In the genomic region with DNA sequence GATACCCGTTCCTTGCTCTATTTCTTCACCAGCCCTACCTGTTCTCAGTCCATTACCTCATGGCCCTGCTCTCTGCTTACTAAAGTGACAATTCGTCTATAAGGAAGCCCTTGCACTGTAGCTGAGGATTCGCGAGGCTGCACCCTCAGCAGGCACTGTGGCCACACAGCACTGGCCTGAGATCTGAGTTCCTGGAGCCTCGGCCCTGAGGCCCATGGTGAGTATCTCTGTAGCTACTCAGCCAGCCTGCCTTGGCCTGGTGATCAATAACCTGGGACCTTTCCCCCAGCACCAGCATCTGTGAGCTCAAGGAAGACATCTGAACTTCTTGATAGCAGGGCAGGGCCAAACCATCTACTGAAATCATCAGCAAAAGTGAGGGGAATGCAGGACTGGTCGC, we compare ENCODE assay signal across 18 cellular contexts.
DNase-seq lines count a peak whose midpoint lies in the region; ATAC-seq and TF ChIP-seq lines count a peak whose summit lies in the region.
"Had no signal": no experiment of that assay in that cellular context is flagged by ENCODE, and none has a peak within 500 bp of the region (broad histone marks: within the 10 kb centered on the region; RNA-seq: fewer than 3 reads in every experiment).

No MANE protein-coding gene starts in this region.

- H3K4me2 ChIP-seq in hepatocyte: no peak overlapping the region

- intact Hi-C loops in heart right ventricle (cut with DNase I): loop anchor here in 2 of 10 donors (5.0 kb wide), 5 partner anchors 51 to 104 kb away; partner anchors contain the start of gene RGCC (in 1 of the 2)
- intact Hi-C loops in left cardiac atrium (cut with DNase I): no loop called here

- no peaks in the 10 kb centered on the region for H3K9me2 ChIP-seq in hepatocyte (replicated peaks; ENCODE audit: insufficient read depth)

- ATAC-seq in heart right ventricle: peak in 2 of 8 donors; percentile 4 to 7
- no peak for ATAC-seq in left cardiac atrium
- peak; percentile 6 for ATAC-seq in esophagus mucosa
- ATAC-seq: Panc1 had no signal

- DNase-seq in heart right ventricle (no peak), left cardiac atrium (no peak), osteocyte (ENCODE audit: extremely low spot score, unreplicated experiment) (no peak), type B pancreatic cell (ENCODE audit: extremely low spot score, unreplicated experiment) (no peak), hepatocyte (ENCODE audit: low spot score) (no peak), NCI-H69 (lab: John Stamatoyannopoulos, UW) (no peak)
- DNase-seq in stimulated activated CD4-positive, alpha-beta T cell treated with anti-CD3 and anti-CD28 coated beads, Interleukin-1b, Interleukin-23, amount 100 ng/mL, for 48 hours: no peak
- DNase-seq: activated CD4-positive, alpha-beta T cell treated with anti-CD3 and anti-CD28 coated beads, Interleukin-2, amount 10 ng/mL, durations not matched to agents 24 days and 14 days; activated naive CD4-positive, alpha-beta T cell treated with anti-CD3 and anti-CD28 coated beads for 36 hours; CD4-positive, alpha-beta T cell; DMS79; NCI-H1048; NCI-H2107; stimulated activated CD4-positive, alpha-beta T cell treated with anti-CD3 and anti-CD28 coated beads, Interleukin-4, amount 100 ng/mL, for 24 hours; stimulated activated CD8-positive, alpha-beta memory T cell treated with anti-CD3 and anti-CD28 coated beads, Interleukin-4, amount 100 ng/mL, for 48 hours had no signal

- no peak overlapping the region for H2AFZ ChIP-seq in hepatocyte

- no peaks in the 10 kb centered on the region for H3K79me2 ChIP-seq in hepatocyte

- H3K27me3 Mint-ChIP-seq in osteocyte (ENCODE audit: unreplicated experiment) (no peaks in the 10 kb centered on the region), type B pancreatic cell (no peaks in the 10 kb centered on the region)
- H3K27me3 Mint-ChIP-seq: activated CD4-positive, alpha-beta T cell treated with anti-CD3 and anti-CD28 coated beads, Interleukin-2, amount 10 ng/mL, durations not matched to agents 24 days and 14 days; CD4-positive, alpha-beta T cell had no signal

- no peak overlapping the region for H3K4me3 Mint-ChIP-seq in osteocyte (ENCODE audit: unreplicated experiment)
- no peak overlapping the region for H3K4me3 Mint-ChIP-seq in type B pancreatic cell
- H3K4me3 Mint-ChIP-seq: activated CD4-positive, alpha-beta T cell treated with anti-CD3 and anti-CD28 coated beads, Interleukin-2, amount 10 ng/mL, durations not matched to agents 24 days and 14 days; activated naive CD4-positive, alpha-beta T cell treated with anti-CD3 and anti-CD28 coated beads for 36 hours; CD4-positive, alpha-beta T cell; memory B cell had no signal

- peaks cover 15% of the 10 kb centered on the region for H3K4me1 Mint-ChIP-seq in osteocyte (ENCODE audit: unreplicated experiment)
- peaks cover 35% of the 10 kb centered on the region for H3K4me1 Mint-ChIP-seq in type B pancreatic cell (ENCODE audit: unreplicated experiment)
- H3K4me1 Mint-ChIP-seq: memory B cell had no signal

- no peaks in the 10 kb centered on the region for H3K36me3 ChIP-seq in heart right ventricle
- H3K36me3 ChIP-seq in hepatocyte (replicated peaks; ENCODE audit: insufficient read depth, low read depth): no peaks in the 10 kb centered on the region

- H3K4me3 ChIP-seq in heart right ventricle: no peak overlapping the region
- no peak overlapping the region for H3K4me3 ChIP-seq in hepatocyte

- H3K9me3 ChIP-seq in heart right ventricle: peaks cover 0 to 2% (median 0%) of the 10 kb centered on the region in 11 donors
- no peaks in the 10 kb centered on the region for H3K9me3 ChIP-seq in hepatocyte (ENCODE audit: low read depth)

- H3K9me3 Mint-ChIP-seq in osteocyte (ENCODE audit: unreplicated experiment) (no peaks in the 10 kb centered on the region), type B pancreatic cell (peaks cover 7% of the 10 kb centered on the region)
- H3K9me3 Mint-ChIP-seq: activated naive CD4-positive, alpha-beta T cell treated with anti-CD3 and anti-CD28 coated beads for 36 hours; CD4-positive, alpha-beta T cell; memory B cell had no signal

- H4K20me1 ChIP-seq in hepatocyte (ENCODE audit: insufficient read depth, poor library complexity, severe bottlenecking): no peaks in the 10 kb centered on the region

- H3K27ac ChIP-seq in heart right ventricle: peak overlapping the region in 9 of 10 donors; percentile 51 to 85 (median 76)
- H3K27ac ChIP-seq in hepatocyte: no peak overlapping the region

- H3K4me1 ChIP-seq in heart right ventricle (peaks cover 0 to 22% (median 18%) of the 10 kb centered on the region in 9 donors), hepatocyte (ENCODE audit: insufficient read depth) (peaks cover 9% of the 10 kb centered on the region)

- H3K36me3 Mint-ChIP-seq in osteocyte (ENCODE audit: unreplicated experiment) (no peaks in the 10 kb centered on the region), type B pancreatic cell (no peaks in the 10 kb centered on the region)
- H3K36me3 Mint-ChIP-seq: memory B cell had no signal

- H3K27me3 ChIP-seq in heart right ventricle (no peaks in the 10 kb centered on the region), hepatocyte (no peaks in the 10 kb centered on the region)

- 73 to 89% methylated on average over 6 of the region's 6 CpGs for WGBS in heart right ventricle, 2 donors
- 86% methylated on average over 6 of the region's 6 CpGs for WGBS in hepatocyte (ENCODE audit: low lambda C conversion rate, missing lambda C conversion rate)

- no peak for TF ChIP-seq CTCF in heart right ventricle (IDR thresholded peaks at IDR 0.05)
- TF ChIP-seq CTCF in osteocyte (IDR thresholded peaks at IDR 0.05): no peak
- no peak for TF ChIP-seq CTCF in type B pancreatic cell (conservative IDR thresholded peaks at IDR 0.05)
- TF ChIP-seq CTCF in hepatocyte (IDR thresholded peaks at IDR 0.05; ENCODE audit: poor library complexity): no peak

- peak overlapping the region; percentile 2 for H3K27ac Mint-ChIP-seq in osteocyte (ENCODE audit: unreplicated experiment)
- H3K27ac Mint-ChIP-seq in type B pancreatic cell: peak overlapping the region; percentile 29
- H3K27ac Mint-ChIP-seq: activated CD4-positive, alpha-beta T cell treated with anti-CD3 and anti-CD28 coated beads, Interleukin-2, amount 10 ng/mL, durations not matched to agents 24 days and 14 days; activated naive CD4-positive, alpha-beta T cell treated with anti-CD3 and anti-CD28 coated beads for 36 hours; CD4-positive, alpha-beta T cell; memory B cell had no signal
